In the genomic region with DNA sequence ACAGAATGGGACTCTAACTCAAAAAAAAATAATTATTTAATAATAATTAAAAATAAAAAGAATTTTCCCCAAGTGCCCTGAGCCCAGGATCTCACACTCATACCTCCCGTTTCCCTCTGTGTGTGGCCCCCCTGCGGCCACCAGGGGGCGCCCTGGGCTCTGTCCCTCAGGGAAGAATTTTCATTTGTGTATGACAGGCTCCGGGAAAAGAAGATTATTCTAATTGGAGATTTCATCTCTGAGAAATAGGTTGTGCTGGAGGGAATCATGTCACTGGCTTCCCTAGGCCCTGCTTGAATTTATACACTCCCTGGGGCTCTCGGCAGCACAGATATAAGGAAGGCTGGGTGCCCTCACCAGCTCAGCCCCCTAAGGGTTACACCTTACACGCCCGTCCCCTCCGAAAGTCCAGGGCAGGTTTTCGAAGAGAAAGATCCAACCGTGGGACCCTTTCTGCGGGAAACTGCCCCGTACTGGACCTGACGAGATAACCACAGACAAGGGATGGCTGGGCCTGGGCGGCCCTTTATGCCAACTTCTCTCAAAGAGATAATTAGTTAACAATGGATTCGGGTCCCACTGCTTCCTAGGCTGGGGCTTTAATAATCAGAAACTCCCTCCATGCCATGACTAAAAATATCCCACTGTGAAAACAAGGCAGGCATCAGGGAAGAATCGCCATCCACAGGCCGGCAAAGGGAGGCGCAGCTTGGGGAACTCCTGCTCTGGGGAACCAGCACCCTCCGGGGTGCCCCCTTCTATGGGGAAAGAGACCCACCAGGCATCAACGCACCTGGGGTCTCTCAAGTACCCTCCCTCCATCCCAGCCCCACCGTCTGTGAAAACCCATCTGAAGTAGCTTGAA, we compare ENCODE assay signal across 8 cellular contexts.
DNase-seq lines count a peak whose midpoint lies in the region; ATAC-seq, FAIRE-seq and TF ChIP-seq lines count a peak whose summit lies in the region.

No MANE protein-coding gene starts in this region.

- H3K36me3 ChIP-seq in breast epithelium, result no peaks in the 10 kb centered on the region
- no peaks in the 10 kb centered on the region for H3K36me3 ChIP-seq in keratinocyte (ENCODE audit: control insufficient read depth in 2 of 2, extremely low read depth in 1 of 2, insufficient read depth in 2 of 2, low read length in 2 of 2)

- peak; percentile 95 for TF ChIP-seq CTCF in WI38 (IDR thresholded peaks at IDR 0.05; ENCODE audit: low read depth, low read length)
- TF ChIP-seq CTCF in breast epithelium (IDR thresholded peaks at IDR 0.05), result peak; percentile 49 to 83 (median 66)
- peak; percentile 76 to 90 (median 83) for TF ChIP-seq CTCF in keratinocyte (optimal IDR thresholded peaks at IDR 0.05 in 1 of 3, IDR thresholded peaks at IDR 0.05 in 1 of 3, conservative IDR thresholded peaks at IDR 0.05 in 1 of 3; ENCODE audit: extremely low read depth in 1 of 3, insufficient read depth in 2 of 3, low read length in 3 of 3)

- H3K27ac ChIP-seq in breast epithelium (peak overlapping the region in 1 of 2 donors; percentile 29), keratinocyte (ENCODE audit: control insufficient read depth, insufficient read depth, low read length) (no peak overlapping the region)

- H3K79me2 ChIP-seq in keratinocyte (ENCODE audit: control insufficient read depth, insufficient read depth, low read length), result no peaks in the 10 kb centered on the region

- FAIRE-seq in keratinocyte (lab: Jason Lieb, UNC), result no peak

- no peaks in the 10 kb centered on the region for H3K27me3 ChIP-seq in breast epithelium
- no peaks in the 10 kb centered on the region for H3K27me3 ChIP-seq in keratinocyte (ENCODE audit: control insufficient read depth, extremely low read depth, insufficient read depth, low read length)

- H4K20me1 ChIP-seq in keratinocyte (ENCODE audit: control insufficient read depth, extremely low read depth, insufficient read depth, low read length), result no peaks in the 10 kb centered on the region

- no peak for ATAC-seq in HG03460 (IDR thresholded peaks at IDR 0.05; ENCODE audit: unreplicated experiment)

- DNase-seq in SIG-M5 treated with dmso at 0.1 percent for 504 hours (lab: John Stamatoyannopoulos, UW; ENCODE audit: unreplicated experiment), result peak; percentile 51
- DNase-seq in SIG-M5 (lab: John Stamatoyannopoulos, UW), result no peak
- DNase-seq in NCI-H2081 (lab: John Stamatoyannopoulos, UW), result peak; percentile 59 to 66
- peak; percentile 64 to 68 for DNase-seq in breast epithelium (ENCODE audit: low spot score in 2 of 2)
- DNase-seq in keratinocyte (ENCODE audit: low read depth, low spot score), result no peak
- peak; percentile 74 for DNase-seq in stimulated activated CD4-positive, alpha-beta T cell treated with anti-CD3 and anti-CD28 coated beads, Interleukin-12 subunit alpha, Interleukin-12 subunit beta, amount 100 ng/mL, for 4 hours

- intact Hi-C loops in breast epithelium (cut with DNase I; ENCODE audit: low total_unique reads), result no loop called here

- no peak overlapping the region for H3K4me2 ChIP-seq in keratinocyte (ENCODE audit: control insufficient read depth, extremely low read depth, insufficient read depth, low read depth, low read length)

- H3K4me3 ChIP-seq in WI38 (ENCODE audit: low read depth, low read length) (no peak overlapping the region), breast epithelium (no peak overlapping the region), keratinocyte (ENCODE audit: control insufficient read depth in 2 of 3, extremely low read depth in 1 of 3, insufficient read depth in 2 of 3, low read depth in 1 of 3, low read length in 3 of 3) (no peak overlapping the region)

- H3K9me3 ChIP-seq in breast epithelium (no peaks in the 10 kb centered on the region), keratinocyte (ENCODE audit: control insufficient read depth, low read depth, low read length) (no peaks in the 10 kb centered on the region)

- TF ChIP-seq POLR2A in breast epithelium (IDR thresholded peaks at IDR 0.05), result no peak

- no peak overlapping the region for H2AFZ ChIP-seq in keratinocyte (ENCODE audit: control insufficient read depth, low read length)

- H3K9ac ChIP-seq in keratinocyte (ENCODE audit: control insufficient read depth, extremely low read depth, insufficient read depth, low read length), result no peak overlapping the region

- H3K4me1 ChIP-seq in breast epithelium (no peaks in the 10 kb centered on the region), keratinocyte (ENCODE audit: control insufficient read depth, extremely low read depth, insufficient read depth, low read length) (no peaks in the 10 kb centered on the region)

- H3K9me1 ChIP-seq in keratinocyte (ENCODE audit: control insufficient read depth, extremely low read depth, insufficient read depth, low read length), result no peaks in the 10 kb centered on the region

- dilution Hi-C loops in keratinocyte (cut with MboI; ENCODE audit: extremely low pct_ligation_motif_present, low sequenced_read_pairs), result no loop called here

Comparison
In these comparisons a context has a peak if more than half of its experiments do, and no peak if none do; other contexts are left out.
1. DNase-seq: peak in SIG-M5 treated with dmso at 0.1 percent for 504 hours (single experiment), NCI-H2081 (2 of 2), breast epithelium (2 of 2) and stimulated activated CD4-positive, alpha-beta T cell treated with anti-CD3 and anti-CD28 coated beads, Interleukin-12 subunit alpha, Interleukin-12 subunit beta, amount 100 ng/mL, for 4 hours (single experiment); none in SIG-M5 (single experiment) and keratinocyte (single experiment).
2. Peak in every context shown above with its lines, with median percentiles within 50 percentile points of each other: CTCF ChIP-seq.